In genomic region chr22:45775569-45776312, GRCh38 we compare ENCODE assay signal across 1 cellular context.
TF ChIP-seq lines count a peak whose summit lies in the region.

No MANE protein-coding gene starts in this region.

TF ChIP-seq in GM12878, 131 proteins besides CTCF, POLR2A, EP300 and RAD21 (continued from another document and continues in another):
- TF ChIP-seq, protein P1, sequence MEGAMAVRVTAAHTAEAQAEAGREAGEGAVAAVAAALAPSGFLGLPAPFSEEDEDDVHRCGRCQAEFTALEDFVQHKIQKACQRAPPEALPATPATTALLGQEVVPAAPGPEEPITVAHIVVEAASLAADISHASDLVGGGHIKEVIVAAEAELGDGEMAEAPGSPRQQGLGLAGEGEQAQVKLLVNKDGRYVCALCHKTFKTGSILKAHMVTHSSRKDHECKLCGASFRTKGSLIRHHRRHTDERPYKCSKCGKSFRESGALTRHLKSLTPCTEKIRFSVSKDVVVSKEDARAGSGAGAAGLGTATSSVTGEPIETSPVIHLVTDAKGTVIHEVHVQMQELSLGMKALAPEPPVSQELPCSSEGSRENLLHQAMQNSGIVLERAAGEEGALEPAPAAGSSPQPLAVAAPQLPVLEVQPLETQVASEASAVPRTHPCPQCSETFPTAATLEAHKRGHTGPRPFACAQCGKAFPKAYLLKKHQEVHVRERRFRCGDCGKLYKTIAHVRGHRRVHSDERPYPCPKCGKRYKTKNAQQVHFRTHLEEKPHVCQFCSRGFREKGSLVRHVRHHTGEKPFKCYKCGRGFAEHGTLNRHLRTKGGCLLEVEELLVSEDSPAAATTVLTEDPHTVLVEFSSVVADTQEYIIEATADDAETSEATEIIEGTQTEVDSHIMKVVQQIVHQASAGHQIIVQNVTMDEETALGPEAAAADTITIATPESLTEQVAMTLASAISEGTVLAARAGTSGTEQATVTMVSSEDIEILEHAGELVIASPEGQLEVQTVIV (IDR thresholded peaks at IDR 0.05; ENCODE audit: borderline replicate concordance, partially characterized antibody): no peak
- TF ChIP-seq BMI1 (IDR thresholded peaks at IDR 0.05; ENCODE audit: borderline replicate concordance) (no peak), RUNX3 (IDR thresholded peaks at IDR 0.05; ENCODE audit: low read length) (peak; percentile 85), BACH1 (IDR thresholded peaks at IDR 0.05; ENCODE audit: borderline replicate concordance) (peak; percentile 62; the same call in 1 of the 2 replicates), STAT3 (IDR thresholded peaks at IDR 0.05; ENCODE audit: low read depth, low read length) (no peak), NR2C2 (IDR thresholded peaks at IDR 0.05; ENCODE audit: borderline replicate concordance, control insufficient read depth, insufficient read length, low read depth) (no peak), ZNF592 (IDR thresholded peaks at IDR 0.05) (0 out of 2 replicates have a peak, but pooled peaks have one; percentile 10), EED (IDR thresholded peaks at IDR 0.05; ENCODE audit: low read depth) (0 out of 2 replicates have a peak, but pooled peaks have one; percentile 42), MYC (IDR thresholded peaks at IDR 0.05; ENCODE audit: insufficient read depth, insufficient read length, insufficient replicate concordance, low read length, severe bottlenecking) (no peak), ZNF207 (IDR thresholded peaks at IDR 0.05; ENCODE audit: borderline replicate concordance) (no peak), REST (IDR thresholded peaks at IDR 0.05; ENCODE audit: low read depth, low read length) (no peak), POU2F2 (IDR thresholded peaks at IDR 0.05; ENCODE audit: borderline replicate concordance, low read depth, low read length) (0 out of 3 replicates have a peak, but pooled peaks have one; percentile 18), E2F8 (IDR thresholded peaks at IDR 0.05; ENCODE audit: low read depth, partially characterized antibody) (no peak), ZBTB4 (CRISPR knock-in tag; IDR thresholded peaks at IDR 0.05) (no peak), SIX5 (IDR thresholded peaks at IDR 0.05; ENCODE audit: low read depth, low read length, severe bottlenecking) (no peak), NR2C1 (IDR thresholded peaks at IDR 0.05) (0 out of 2 replicates have a peak, but pooled peaks have one; percentile 38), PAX8 (IDR thresholded peaks at IDR 0.05) (no peak; the same call in 1 of the 2 replicates), FOS (IDR thresholded peaks at IDR 0.05; ENCODE audit: borderline replicate concordance, extremely low read depth, insufficient read length) (no peak), ZNF217 (IDR thresholded peaks at IDR 0.05) (peak; percentile 62; the same call in 1 of the 2 replicates), ZZZ3 (IDR thresholded peaks at IDR 0.05; ENCODE audit: control insufficient read depth, insufficient read length, low read depth) (no peak), MEF2A (IDR thresholded peaks at IDR 0.05; ENCODE audit: insufficient read depth, low read depth, low read length) (peak; percentile 85), GATAD2B (conservative IDR thresholded peaks at IDR 0.05; ENCODE audit: low read depth) (no peak; the same call in 1 of the 2 replicates), TAF1 (IDR thresholded peaks at IDR 0.05; ENCODE audit: borderline replicate concordance, low read depth, low read length) (no peak), IKZF2 (IDR thresholded peaks at IDR 0.05) (peak in 1 of 2 experiments; percentile 45; a peak in 2 of 4 replicates), NRF1 (conservative IDR thresholded peaks at IDR 0.05; ENCODE audit: low read depth, low read length) (no peak), NFYA (IDR thresholded peaks at IDR 0.05; ENCODE audit: borderline replicate concordance, low read depth, low read length) (no peak), MXI1 (IDR thresholded peaks at IDR 0.05; ENCODE audit: low read depth, low read length) (peak; percentile 60; the same call in 1 of the 2 replicates)
- TF ChIP-seq, protein P2, sequence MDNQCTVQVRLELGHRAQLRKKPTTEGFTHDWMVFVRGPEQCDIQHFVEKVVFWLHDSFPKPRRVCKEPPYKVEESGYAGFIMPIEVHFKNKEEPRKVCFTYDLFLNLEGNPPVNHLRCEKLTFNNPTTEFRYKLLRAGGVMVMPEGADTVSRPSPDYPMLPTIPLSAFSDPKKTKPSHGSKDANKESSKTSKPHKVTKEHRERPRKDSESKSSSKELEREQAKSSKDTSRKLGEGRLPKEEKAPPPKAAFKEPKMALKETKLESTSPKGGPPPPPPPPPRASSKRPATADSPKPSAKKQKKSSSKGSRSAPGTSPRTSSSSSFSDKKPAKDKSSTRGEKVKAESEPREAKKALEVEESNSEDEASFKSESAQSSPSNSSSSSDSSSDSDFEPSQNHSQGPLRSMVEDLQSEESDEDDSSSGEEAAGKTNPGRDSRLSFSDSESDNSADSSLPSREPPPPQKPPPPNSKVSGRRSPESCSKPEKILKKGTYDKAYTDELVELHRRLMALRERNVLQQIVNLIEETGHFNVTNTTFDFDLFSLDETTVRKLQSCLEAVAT (IDR thresholded peaks at IDR 0.05): no peak; the same call in 1 of the 2 replicates
- TF ChIP-seq, protein P3, sequence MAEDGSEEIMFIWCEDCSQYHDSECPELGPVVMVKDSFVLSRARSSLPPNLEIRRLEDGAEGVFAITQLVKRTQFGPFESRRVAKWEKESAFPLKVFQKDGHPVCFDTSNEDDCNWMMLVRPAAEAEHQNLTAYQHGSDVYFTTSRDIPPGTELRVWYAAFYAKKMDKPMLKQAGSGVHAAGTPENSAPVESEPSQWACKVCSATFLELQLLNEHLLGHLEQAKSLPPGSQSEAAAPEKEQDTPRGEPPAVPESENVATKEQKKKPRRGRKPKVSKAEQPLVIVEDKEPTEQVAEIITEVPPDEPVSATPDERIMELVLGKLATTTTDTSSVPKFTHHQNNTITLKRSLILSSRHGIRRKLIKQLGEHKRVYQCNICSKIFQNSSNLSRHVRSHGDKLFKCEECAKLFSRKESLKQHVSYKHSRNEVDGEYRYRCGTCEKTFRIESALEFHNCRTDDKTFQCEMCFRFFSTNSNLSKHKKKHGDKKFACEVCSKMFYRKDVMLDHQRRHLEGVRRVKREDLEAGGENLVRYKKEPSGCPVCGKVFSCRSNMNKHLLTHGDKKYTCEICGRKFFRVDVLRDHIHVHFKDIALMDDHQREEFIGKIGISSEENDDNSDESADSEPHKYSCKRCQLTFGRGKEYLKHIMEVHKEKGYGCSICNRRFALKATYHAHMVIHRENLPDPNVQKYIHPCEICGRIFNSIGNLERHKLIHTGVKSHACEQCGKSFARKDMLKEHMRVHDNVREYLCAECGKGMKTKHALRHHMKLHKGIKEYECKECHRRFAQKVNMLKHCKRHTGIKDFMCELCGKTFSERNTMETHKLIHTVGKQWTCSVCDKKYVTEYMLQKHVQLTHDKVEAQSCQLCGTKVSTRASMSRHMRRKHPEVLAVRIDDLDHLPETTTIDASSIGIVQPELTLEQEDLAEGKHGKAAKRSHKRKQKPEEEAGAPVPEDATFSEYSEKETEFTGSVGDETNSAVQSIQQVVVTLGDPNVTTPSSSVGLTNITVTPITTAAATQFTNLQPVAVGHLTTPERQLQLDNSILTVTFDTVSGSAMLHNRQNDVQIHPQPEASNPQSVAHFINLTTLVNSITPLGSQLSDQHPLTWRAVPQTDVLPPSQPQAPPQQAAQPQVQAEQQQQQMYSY (CRISPR knock-in tag; IDR thresholded peaks at IDR 0.05): no peak
- TF ChIP-seq, protein P4, sequence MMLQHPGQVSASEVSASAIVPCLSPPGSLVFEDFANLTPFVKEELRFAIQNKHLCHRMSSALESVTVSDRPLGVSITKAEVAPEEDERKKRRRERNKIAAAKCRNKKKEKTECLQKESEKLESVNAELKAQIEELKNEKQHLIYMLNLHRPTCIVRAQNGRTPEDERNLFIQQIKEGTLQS (IDR thresholded peaks at IDR 0.05; ENCODE audit: borderline replicate concordance, extremely low read depth, low read depth, low read length): no peak
- TF ChIP-seq, protein P5, sequence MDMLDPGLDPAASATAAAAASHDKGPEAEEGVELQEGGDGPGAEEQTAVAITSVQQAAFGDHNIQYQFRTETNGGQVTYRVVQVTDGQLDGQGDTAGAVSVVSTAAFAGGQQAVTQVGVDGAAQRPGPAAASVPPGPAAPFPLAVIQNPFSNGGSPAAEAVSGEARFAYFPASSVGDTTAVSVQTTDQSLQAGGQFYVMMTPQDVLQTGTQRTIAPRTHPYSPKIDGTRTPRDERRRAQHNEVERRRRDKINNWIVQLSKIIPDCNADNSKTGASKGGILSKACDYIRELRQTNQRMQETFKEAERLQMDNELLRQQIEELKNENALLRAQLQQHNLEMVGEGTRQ (IDR thresholded peaks at IDR 0.05; ENCODE audit: borderline replicate concordance, low read depth, low read length): no peak
